In genomic region chr22:20205464-20205963, GRCh38 we compare ENCODE assay signal across 11 cellular contexts. TPM values are rescaled to one million over a fixed set of nuclear protein-coding genes. Genes with fewer than 3 reads are reported as not detected.
DNase-seq lines count a peak whose midpoint lies in the region; ATAC-seq, FAIRE-seq and TF ChIP-seq lines count a peak whose summit lies in the region.
"Had no signal": no experiment of that assay in that cellular context is flagged by ENCODE, and none has a peak within 500 bp of the region (broad histone marks: within the 10 kb centered on the region; RNA-seq: fewer than 3 reads in every experiment).

No MANE protein-coding gene starts in this region.

- H3K79me1 ChIP-seq in mesenchymal stem cell (replicated peaks; ENCODE audit: low read length, poor library complexity, severe bottlenecking) = peaks cover 11% of the 10 kb centered on the region

- peak overlapping the region; percentile 83 for H4K8ac ChIP-seq in mesenchymal stem cell (ENCODE audit: low read length)

- no peak overlapping the region for H3K23ac ChIP-seq in mesenchymal stem cell (ENCODE audit: low read length in 2 of 2)

- POLR2A ChIA-PET in A549 (lab: Yijun Ruan, JAX) (no interaction called here), HCT116 (lab: Charles Lee) (no interaction called here)

- no peak for TF ChIP-seq EP300 in A549 (IDR thresholded peaks at IDR 0.05)

- H3K4me3 ChIP-seq in A549 = no peak overlapping the region
- H3K4me3 ChIP-seq in HCT116 (replicated peaks in 1 of 2; ENCODE audit: low read depth in 1 of 2, low read length in 2 of 2) = peak overlapping the region; percentile 90 to 94
- no peak overlapping the region for H3K4me3 ChIP-seq in mesenchymal stem cell (ENCODE audit: insufficient read depth in 1 of 2, low read depth in 1 of 2, low read length in 2 of 2)

- TF ChIP-seq RAD21 in A549 (conservative IDR thresholded peaks at IDR 0.05 in 1 of 2, IDR thresholded peaks at IDR 0.05 in 1 of 2) (no peak), HCT116 (IDR thresholded peaks at IDR 0.05; ENCODE audit: low read depth) (no peak)

- CTCF ChIA-PET in A549 (lab: Yijun Ruan, JAX) = no interaction called here
- CTCF ChIA-PET in HCT116 (lab: Charles Lee) = interaction anchor here (1.3 to 1.5 kb wide), 2 partner anchors 19 to 76 kb away, joined by 3 read pairs; no protein-coding TSS in a partner anchor

- RAD21 ChIA-PET in HCT116 (lab: Charles Lee; ENCODE audit: low non-redundant PET in 1 of 2, low total read pairs in 2 of 2, uncharacterized antibody in 2 of 2, unreplicated experiment in 2 of 2) = no interaction called here

- no peaks in the 10 kb centered on the region for H4K20me1 ChIP-seq in HCT116 (ENCODE audit: insufficient read depth)

- H3K4ac ChIP-seq in mesenchymal stem cell (ENCODE audit: low read depth in 1 of 2, low read length in 2 of 2) = peak overlapping the region; percentile 25 to 30

- H3K9me3 ChIP-seq in A549 (no peaks in the 10 kb centered on the region), HCT116 (ENCODE audit: control insufficient read depth in 1 of 2, insufficient read depth in 1 of 2, low read depth in 1 of 2, low read length in 2 of 2) (no peaks in the 10 kb centered on the region), mesenchymal stem cell (ENCODE audit: control insufficient read depth, low read length) (no peaks in the 10 kb centered on the region)
- H3K9me3 ChIP-seq: mucosa of descending colon had no signal

- peaks cover 18% of the 10 kb centered on the region for H3K4me1 Mint-ChIP-seq in activated T-helper 2 cell treated with anti-CD3 and anti-CD28 coated beads, Interferon-gamma antibody, Interleukin-2, Interleukin-4, amounts not matched to agents 10 μg/mL and 5 μg/mL and 100 μg/mL, durations not matched to agents 14 hours and 24 hours and 36 hours (ENCODE audit: low read depth)

- intact Hi-C loops in HCT116 (cut with micrococcal nuclease) = no loop called here
- intact Hi-C loops in activated T-helper 2 cell treated with anti-CD3 and anti-CD28 coated beads, Interferon-gamma antibody, Interleukin-2, Interleukin-4, amounts not matched to agents 10 μg/mL and 5 μg/mL and 100 μg/mL, durations not matched to agents 14 hours and 24 hours and 36 hours (cut with micrococcal nuclease) = no loop called here

- no peaks in the 10 kb centered on the region for H3K27me3 Mint-ChIP-seq in activated T-helper 2 cell treated with anti-CD3 and anti-CD28 coated beads, Interferon-gamma antibody, Interleukin-2, Interleukin-4, amounts not matched to agents 10 μg/mL and 5 μg/mL and 100 μg/mL, durations not matched to agents 14 hours and 24 hours and 36 hours (ENCODE audit: low read depth)

- H3K27me3 ChIP-seq in HCT116 (ENCODE audit: insufficient read depth, low read length) = no peaks in the 10 kb centered on the region
- H3K27me3 ChIP-seq in mesenchymal stem cell (ENCODE audit: control insufficient read depth in 1 of 2, insufficient read depth in 1 of 2, low read length in 2 of 2) = peaks cover 0 to 16% of the 10 kb centered on the region in 2 experiments

- H3K27ac ChIP-seq in A549 (peak overlapping the region; percentile 84 to 95), HCT116 (ENCODE audit: low read depth, low read length) (peak overlapping the region; percentile 83), mesenchymal stem cell (ENCODE audit: low read length, poor library complexity, severe bottlenecking) (no peak overlapping the region)

- H3K18ac ChIP-seq in mesenchymal stem cell (ENCODE audit: low read depth in 1 of 2, low read length in 2 of 2) = peak overlapping the region in 1 of 2 experiments; percentile 84

- peak overlapping the region; percentile 77 for H3K27ac Mint-ChIP-seq in activated T-helper 2 cell treated with anti-CD3 and anti-CD28 coated beads, Interferon-gamma antibody, Interleukin-2, Interleukin-4, amounts not matched to agents 10 μg/mL and 5 μg/mL and 100 μg/mL, durations not matched to agents 14 hours and 24 hours and 36 hours

- H3K9me2 ChIP-seq in HCT116 (ENCODE audit: insufficient read depth) = no peaks in the 10 kb centered on the region

- H3K4me2 ChIP-seq in A549 = peak overlapping the region; percentile 92
- H3K4me2 ChIP-seq in HCT116 (ENCODE audit: low read length) = peak overlapping the region; percentile 90
- H3K4me2 ChIP-seq in mesenchymal stem cell (ENCODE audit: low read length, poor library complexity, severe bottlenecking) = no peak overlapping the region

- FAIRE-seq in A549 (lab: Jason Lieb, UNC) = no peak

- peak overlapping the region; percentile 89 for H3K4me3 Mint-ChIP-seq in activated T-helper 2 cell treated with anti-CD3 and anti-CD28 coated beads, Interferon-gamma antibody, Interleukin-2, Interleukin-4, amounts not matched to agents 10 μg/mL and 5 μg/mL and 100 μg/mL, durations not matched to agents 14 hours and 24 hours and 36 hours (ENCODE audit: low read depth)

- H3K79me2 ChIP-seq in HCT116 (ENCODE audit: insufficient read depth, low read length) = peaks cover 30% of the 10 kb centered on the region

- WGBS in A549 (ENCODE audit: missing lambda C conversion rate) = 81% methylated on average over 8 of the region's 15 CpGs
- 91% methylated on average over 15 of the region's 15 CpGs for WGBS in mesenchymal stem cell

- no peaks in the 10 kb centered on the region for H3K9me3 Mint-ChIP-seq in activated T-helper 2 cell treated with anti-CD3 and anti-CD28 coated beads, Interferon-gamma antibody, Interleukin-2, Interleukin-4, amounts not matched to agents 10 μg/mL and 5 μg/mL and 100 μg/mL, durations not matched to agents 14 hours and 24 hours and 36 hours

- no peaks in the 10 kb centered on the region for H3K36me3 Mint-ChIP-seq in activated T-helper 2 cell treated with anti-CD3 and anti-CD28 coated beads, Interferon-gamma antibody, Interleukin-2, Interleukin-4, amounts not matched to agents 10 μg/mL and 5 μg/mL and 100 μg/mL, durations not matched to agents 14 hours and 24 hours and 36 hours (ENCODE audit: low read depth)

- H3K4me1 ChIP-seq in A549 (peaks cover 27% of the 10 kb centered on the region), HCT116 (ENCODE audit: control insufficient read depth in 1 of 2, insufficient read depth in 2 of 2, low read length in 2 of 2) (peaks cover 37 to 66% of the 10 kb centered on the region in 2 experiments), mesenchymal stem cell (ENCODE audit: control insufficient read depth, insufficient read depth, low read depth, low read length) (peaks cover 50% of the 10 kb centered on the region)

- ATAC-seq in A549 = no peak
- no peak for ATAC-seq in HCT116
- ATAC-seq in HG03135 (IDR thresholded peaks at IDR 0.05; ENCODE audit: unreplicated experiment) = no peak
- no peak for ATAC-seq in GM18505 (IDR thresholded peaks at IDR 0.05; ENCODE audit: unreplicated experiment)

- H2AFZ ChIP-seq in HCT116 (ENCODE audit: low read depth, low read length, poor library complexity, severe bottlenecking) (no peak overlapping the region), mesenchymal stem cell (ENCODE audit: low read depth, low read length) (no peak overlapping the region)

- H2BK15ac ChIP-seq in mesenchymal stem cell (ENCODE audit: low read depth, poor library complexity, severe bottlenecking) = peak overlapping the region; percentile 87

- no peak for TF ChIP-seq POLR2A in A549 (IDR thresholded peaks at IDR 0.05; ENCODE audit: low read length)
- TF ChIP-seq POLR2A in HCT116 (IDR thresholded peaks at IDR 0.05; ENCODE audit: borderline replicate concordance, extremely low read depth, insufficient read depth, insufficient read length) = no peak
- TF ChIP-seq POLR2A in GM18505 (IDR thresholded peaks at IDR 0.05; ENCODE audit: borderline replicate concordance, extremely low read depth, insufficient read depth, insufficient read length) = no peak

- DNase-seq in A549 (ENCODE audit: low read depth in 1 of 2, low spot score in 1 of 2) (no peak), HCT116 (ENCODE audit: low read depth, low spot score) (no peak), mesenchymal stem cell (no peak), GM13977 (ENCODE audit: low spot score) (no peak)
- no peak for DNase-seq in activated T-helper 2 cell treated with anti-CD3 and anti-CD28 coated beads, Interferon-gamma antibody, Interleukin-2, Interleukin-4, amounts not matched to agents 10 μg/mL and 5 μg/mL and 100 μg/mL, durations not matched to agents 14 hours and 24 hours and 36 hours (ENCODE audit: low spot score)
- DNase-seq in stimulated activated CD4-positive, alpha-beta T cell treated with anti-CD3 and anti-CD28 coated beads, Interleukin-15, amount 100 ng/mL, for 24 hours = no peak
- DNase-seq: DMS79, NCI-H1048 had no signal

- no peak overlapping the region for H2BK5ac ChIP-seq in mesenchymal stem cell (ENCODE audit: low read depth, low read length, poor library complexity, severe bottlenecking)

- H3K9ac ChIP-seq in HCT116 (ENCODE audit: low read length) (peak overlapping the region; percentile 81), mesenchymal stem cell (ENCODE audit: low read length) (no peak overlapping the region)

- in situ Hi-C loops in GM13977 (cut with MboI; ENCODE audit: low pct_unique_long_range_greater_than_20kb, low sequenced_read_pairs, unreplicated experiment) = no loop called here

- H4K91ac ChIP-seq in mesenchymal stem cell (ENCODE audit: low read length) = peak overlapping the region; percentile 93

- TSS peak; percentile 68 for BruUV-seq in HCT116 (replicated peaks; lab: Mats Ljungman, UMichigan)

- peak overlapping the region; percentile 11 for H2AK5ac ChIP-seq in mesenchymal stem cell (ENCODE audit: low read length, severe bottlenecking)

- no peaks in the 10 kb centered on the region for H3K36me3 ChIP-seq in HCT116 (ENCODE audit: control insufficient read depth in 1 of 2, insufficient read depth in 2 of 2, low read length in 2 of 2)
- H3K36me3 ChIP-seq in mesenchymal stem cell (ENCODE audit: control insufficient read depth in 1 of 2, insufficient read depth in 2 of 2, low read depth in 1 of 2, low read length in 2 of 2) = peaks cover 0 to 3% of the 10 kb centered on the region in 2 experiments

- H2BK12ac ChIP-seq in mesenchymal stem cell (ENCODE audit: low read length in 2 of 2) = peak overlapping the region; percentile 64 to 80

- H2BK120ac ChIP-seq in mesenchymal stem cell (ENCODE audit: low read depth, low read length) = peak overlapping the region; percentile 12

- no peak for TF ChIP-seq CTCF in A549 (IDR thresholded peaks at IDR 0.05)
- no peak for TF ChIP-seq CTCF in HCT116 (IDR thresholded peaks at IDR 0.05 in 2 of 3, conservative IDR thresholded peaks at IDR 0.05 in 1 of 3; ENCODE audit: borderline replicate concordance in 1 of 3, insufficient read depth in 1 of 3, low read depth in 2 of 3, low read length in 2 of 3)
- no peak for TF ChIP-seq CTCF in GM13977 (IDR thresholded peaks at IDR 0.05; ENCODE audit: extremely low read depth, insufficient read depth, missing control alignments)

- H3K14ac ChIP-seq in mesenchymal stem cell (ENCODE audit: low read length in 2 of 2) = peak overlapping the region in 1 of 2 experiments; percentile 23

RNA-seq across cellular contexts. Expression of gene CCDC188, which starts 54.7 kb away (rescaled TPM):
- polyA plus RNA-seq in A549 (2011; rRNA removed) (not detected in 2 replicates), A549 (2017; fragmentation: RNase III; extraction: RNeasy Plus Mini Kit Qiagen cat#74134 plus additional on column Dnase treatment) (not detected in 3 replicates)
- not detected in 2 replicates for polyA plus RNA-seq in A549 (2012; cell fraction: cytosol; rRNA removed)
- 0.05 TPM in 1 of 2 replicates, not detected in the other for polyA plus RNA-seq in A549 (2012; cell fraction: nucleus; rRNA removed)
- polyA minus RNA-seq in A549 (2011; rRNA and poly(A)+ RNA removed) = not detected in 2 replicates
- not detected for total RNA-seq in HCT116 (2021; ENCODE audit: unreplicated experiment)
- 0.24 and 0.26 TPM in 2 replicates for polyA plus RNA-seq in HCT116 (2012)
- 0.11 TPM in 1 of 2 replicates, not detected in the other for total RNA-seq in activated T-helper 2 cell treated with anti-CD3 and anti-CD28 coated beads, Interferon-gamma antibody, Interleukin-2, Interleukin-4, amounts not matched to agents 10 μg/mL and 5 μg/mL and 100 μg/mL, durations not matched to agents 14 hours and 24 hours and 36 hours
- polyA plus RNA-seq in mesenchymal stem cell (2013, experiment 1 of 2) = not detected
- not detected for polyA plus RNA-seq in mesenchymal stem cell (2013, experiment 2 of 2)

Comparison
In these comparisons a context has a peak if more than half of its experiments do, and no peak if none do; other contexts are left out.
1. H3K4me3 ChIP-seq: peak in HCT116 (2 of 2); none in A549 (single experiment) and mesenchymal stem cell (0 of 2).